7 cellular contexts compared by ENCODE assay signal in genomic region chr14:24431569-24432258, GRCh38. TPM values are rescaled to one million over a fixed set of nuclear protein-coding genes. Genes with fewer than 3 reads are reported as not detected.
DNase-seq lines count a peak whose midpoint lies in the region; ATAC-seq, FAIRE-seq and TF ChIP-seq lines count a peak whose summit lies in the region.

No MANE protein-coding gene starts in this region.

- FAIRE-seq in astrocyte (lab: Jason Lieb, UNC), result no peak

- H3K36me3 Mint-ChIP-seq in T-helper 2 cell treated with Interferon-gamma antibody and Interleukin-4, amounts not matched to agents 5 μg/mL and 100 μg/mL, for 36 hours (ENCODE audit: low read depth), result peaks cover 43% of the 10 kb centered on the region
- H3K36me3 Mint-ChIP-seq in astrocyte (ENCODE audit: low read depth, unreplicated experiment), result no peaks in the 10 kb centered on the region

- peak overlapping the region; percentile 96 for H3K4me2 ChIP-seq in astrocyte (ENCODE audit: low read length)

- H4K20me1 ChIP-seq in astrocyte (ENCODE audit: insufficient read depth, low read length), result peaks cover 51% of the 10 kb centered on the region

- peak; percentile 89 for TF ChIP-seq CTCF in astrocyte (IDR thresholded peaks at IDR 0.05; ENCODE audit: insufficient read depth, low read depth, low read length)

- peak overlapping the region; percentile 21 for H3K27ac ChIP-seq in astrocyte (ENCODE audit: low read depth, low read length)

- peak overlapping the region; percentile 83 for H3K4me3 ChIP-seq in astrocyte (ENCODE audit: insufficient read depth, low read depth, low read length)

- no peak overlapping the region for H2AFZ ChIP-seq in astrocyte (ENCODE audit: low read depth, low read length)

- no peaks in the 10 kb centered on the region for H3K27me3 ChIP-seq in astrocyte (ENCODE audit: insufficient read depth, low read length)

- peak overlapping the region; percentile 94 for H3K27ac Mint-ChIP-seq in T-helper 2 cell treated with Interferon-gamma antibody and Interleukin-4, amounts not matched to agents 5 μg/mL and 100 μg/mL, for 36 hours
- H3K27ac Mint-ChIP-seq in astrocyte (ENCODE audit: unreplicated experiment), result peak overlapping the region; percentile 68

- H3K79me2 ChIP-seq in astrocyte (ENCODE audit: insufficient read depth, low read length), result peaks cover 31% of the 10 kb centered on the region

- H3K36me3 ChIP-seq in astrocyte (ENCODE audit: insufficient read depth, low read length), result peaks cover 18% of the 10 kb centered on the region

- DNase-seq in NCI-H1694 treated with DMSO at 0.1 percent for 48 hours (lab: John Stamatoyannopoulos, UW) (peak; percentile 83), astrocyte (ENCODE audit: low read depth) (peak; percentile 75), hepatic stellate cell (ENCODE audit: low spot score) (peak; percentile 95), sciatic nerve (ENCODE audit: low spot score) (peak; percentile 95)
- peak; percentile 87 for DNase-seq in T-helper 2 cell treated with Interferon-gamma antibody and Interleukin-4, amounts not matched to agents 5 μg/mL and 100 μg/mL, for 36 hours (ENCODE audit: low spot score)

- H3K4me1 Mint-ChIP-seq in T-helper 2 cell treated with Interferon-gamma antibody and Interleukin-4, amounts not matched to agents 5 μg/mL and 100 μg/mL, for 36 hours (ENCODE audit: low read depth), result peaks cover 36% of the 10 kb centered on the region
- peaks cover 15% of the 10 kb centered on the region for H3K4me1 Mint-ChIP-seq in astrocyte (ENCODE audit: low read depth, unreplicated experiment)

- H3K9ac ChIP-seq in astrocyte (ENCODE audit: low read length), result peak overlapping the region; percentile 96

- no peaks in the 10 kb centered on the region for H3K27me3 Mint-ChIP-seq in T-helper 2 cell treated with Interferon-gamma antibody and Interleukin-4, amounts not matched to agents 5 μg/mL and 100 μg/mL, for 36 hours (ENCODE audit: low read depth)
- H3K27me3 Mint-ChIP-seq in astrocyte (ENCODE audit: low read depth, unreplicated experiment), result peaks cover 2% of the 10 kb centered on the region

- H3K9me3 Mint-ChIP-seq in T-helper 2 cell treated with Interferon-gamma antibody and Interleukin-4, amounts not matched to agents 5 μg/mL and 100 μg/mL, for 36 hours, result no peaks in the 10 kb centered on the region
- H3K9me3 Mint-ChIP-seq in astrocyte (ENCODE audit: unreplicated experiment), result no peaks in the 10 kb centered on the region

- peak overlapping the region; percentile 87 for H3K4me3 Mint-ChIP-seq in T-helper 2 cell treated with Interferon-gamma antibody and Interleukin-4, amounts not matched to agents 5 μg/mL and 100 μg/mL, for 36 hours
- peak overlapping the region; percentile 89 for H3K4me3 Mint-ChIP-seq in astrocyte (ENCODE audit: unreplicated experiment)

- peak; percentile 65 for ATAC-seq in GM18502 (IDR thresholded peaks at IDR 0.05; ENCODE audit: poor library complexity, unreplicated experiment)
- peak; percentile 43 for ATAC-seq in HG02938 (IDR thresholded peaks at IDR 0.05; ENCODE audit: unreplicated experiment)
- peak; percentile 84 for ATAC-seq in sciatic nerve

- peaks cover 28% of the 10 kb centered on the region for H3K4me1 ChIP-seq in astrocyte (ENCODE audit: insufficient read depth, low read length)

- H3K9me3 ChIP-seq in astrocyte (ENCODE audit: insufficient read depth, low read depth, low read length), result no peaks in the 10 kb centered on the region

- intact Hi-C loops in sciatic nerve (cut with DNase I), result loop anchor here (5.0 to 10.0 kb wide), 3 partner anchors 64 to 187 kb away; partner anchors contain the start of genes NFATC4 and TINF2

RNA-seq across cellular contexts. Expression of gene KHNYN, which starts 2.0 kb away (rescaled TPM):
- total RNA-seq in astrocyte (45.5 and 50.5 TPM in 2 replicates), sciatic nerve (73.4 TPM)

RNA-seq across cellular contexts. Expression of gene CBLN3, which starts 2.2 kb away (rescaled TPM):
- total RNA-seq in astrocyte (3.9 and 5.4 TPM in 2 replicates), sciatic nerve (7.0 TPM)

RNA-seq across cellular contexts. Expression of gene SDR39U1, which starts 10.9 kb away (rescaled TPM):
- total RNA-seq in astrocyte (27.6 and 28.1 TPM in 2 replicates), sciatic nerve (43.9 TPM)

RNA-seq across cellular contexts. Expression of gene NYNRIN, which starts 32.9 kb away (rescaled TPM):
- total RNA-seq in astrocyte (25.4 and 32.0 TPM in 2 replicates), sciatic nerve (20.0 TPM)

Comparison
In these comparisons a context has a peak if more than half of its experiments do, and no peak if none do; other contexts are left out.
1. Peak in every context shown above with its lines: DNase-seq, ATAC-seq, H3K4me3 ChIP-seq and H3K27ac ChIP-seq.